ENCODE assay signal across 17 cellular contexts in genomic region chr16:2333772-2334379, GRCh38. TPM values are rescaled to one million over a fixed set of nuclear protein-coding genes. Genes with fewer than 3 reads are reported as not detected.
DNase-seq lines count a peak whose midpoint lies in the region; ATAC-seq, FAIRE-seq and TF ChIP-seq lines count a peak whose summit lies in the region.
"Had no signal": no experiment of that assay in that cellular context is flagged by ENCODE, and none has a peak within 500 bp of the region (broad histone marks: within the 10 kb centered on the region; RNA-seq: fewer than 3 reads in every experiment).

No MANE protein-coding gene starts in this region.

- no peaks in the 10 kb centered on the region for H3K36me3 ChIP-seq in osteoblast (ENCODE audit: insufficient read depth, low read length)
- no peaks in the 10 kb centered on the region for H3K36me3 ChIP-seq in lower lobe of right lung
- H3K36me3 ChIP-seq: heart right ventricle, ovary had no signal

- H3K79me2 ChIP-seq in osteoblast (ENCODE audit: insufficient read depth, low read length) = no peaks in the 10 kb centered on the region

- H3K27ac ChIP-seq in osteoblast (ENCODE audit: low read depth, low read length) = no peak overlapping the region
- H3K27ac ChIP-seq in lower lobe of right lung = no peak overlapping the region
- H3K27ac ChIP-seq: heart right ventricle, ovary had no signal

- H3K9me3 ChIP-seq in osteoblast (ENCODE audit: low read depth, low read length) (no peaks in the 10 kb centered on the region), lower lobe of right lung (no peaks in the 10 kb centered on the region)
- H3K9me3 ChIP-seq: heart right ventricle, ovary had no signal

- TF ChIP-seq CTCF in osteoblast (IDR thresholded peaks at IDR 0.05; ENCODE audit: extremely low read depth, low read depth, low read length) (no peak), lower lobe of right lung (IDR thresholded peaks at IDR 0.05) (no peak)

- H3K4me1 ChIP-seq in osteoblast (ENCODE audit: insufficient read depth, low read length) (no peaks in the 10 kb centered on the region), lower lobe of right lung (peaks cover 23% of the 10 kb centered on the region)

- no peak overlapping the region for H3K4me2 ChIP-seq in osteoblast (ENCODE audit: insufficient read depth, low read length)

- DNase-seq in Daoy (ENCODE audit: low read depth) (peak; percentile 35), NCI-H460 (ENCODE audit: extremely low read depth, low read depth) (peak; percentile 12), osteoblast (ENCODE audit: insufficient read length, low spot score, missing footprints) (peak; percentile 50), frontal cortex (ENCODE audit: low spot score in 2 of 2) (no peak), lower lobe of right lung (no peak)
- DNase-seq in activated CD4-positive, alpha-beta T cell treated with anti-CD3 and anti-CD28 coated beads, Interleukin-2, amount 50 U/mL, for 48 hours = no peak
- DNase-seq: activated CD4-positive, alpha-beta T cell treated with anti-CD3 and anti-CD28 coated beads, Interleukin-2, amount 10 ng/mL, durations not matched to agents 24 days and 14 days; activated naive CD4-positive, alpha-beta T cell treated with anti-CD3 and anti-CD28 coated beads, Interleukin-2, amount 10 ng/mL, durations not matched to agents 7 days and 5 days; heart right ventricle; kidney glomerular epithelial cell; MM.1S; NCI-H2029; NCI-H510A treated with DMSO at 0.1 percent for 48 hours; ovary; stimulated activated CD4-positive, alpha-beta T cell treated with anti-CD3 and anti-CD28 coated beads, Interleukin-2, amount 100 ng/mL, for 48 hours had no signal

- H3K4me3 ChIP-seq in osteoblast (ENCODE audit: insufficient read depth, low read length) (no peak overlapping the region), lower lobe of right lung (no peak overlapping the region)
- H3K4me3 ChIP-seq: heart right ventricle, ovary had no signal

- ATAC-seq in esophagus mucosa (peak; percentile 48), GM21515 (IDR thresholded peaks at IDR 0.05; ENCODE audit: unreplicated experiment) (no peak), lower lobe of right lung (no peak)

- H4K20me1 ChIP-seq in osteoblast (ENCODE audit: insufficient read depth, low read length) = no peaks in the 10 kb centered on the region

- no peak for FAIRE-seq in frontal cortex (lab: Jason Lieb, UNC)

- H3K27me3 ChIP-seq in osteoblast (ENCODE audit: insufficient read depth, low read length) (peaks cover 44% of the 10 kb centered on the region), lower lobe of right lung (ENCODE audit: low read depth) (no peaks in the 10 kb centered on the region)
- H3K27me3 ChIP-seq: ovary had no signal

- H2AFZ ChIP-seq in osteoblast (ENCODE audit: low read length) = no peak overlapping the region

- intact Hi-C loops in lower lobe of right lung (cut with DNase I) = no loop called here

RNA-seq across cellular contexts. Expression of gene ABCA3, which starts 6.7 kb away (rescaled TPM):
- 5.5 and 5.9 TPM in 2 replicates for total RNA-seq in Daoy (2014; rRNA removed; shearing (Covaris generic))
- total RNA-seq in NCI-H460 (2014; rRNA removed; shearing (Covaris generic)) = 11.7 and 12.2 TPM in 2 replicates
- polyA plus RNA-seq in NCI-H460 (2014; cell fraction: nucleus; rRNA removed) = 4.4 and 9.4 TPM in 2 replicates
- total RNA-seq in esophagus mucosa = 1.2 TPM
- 0.88 and 1.4 TPM in 2 replicates for total RNA-seq in osteoblast
- 36.3 TPM for total RNA-seq in frontal cortex
- total RNA-seq in lower lobe of right lung = 491 TPM

Comparison
In these comparisons a context has a peak if more than half of its experiments do, and no peak if none do; other contexts are left out.
1. DNase-seq: peak in Daoy (single experiment), NCI-H460 (single experiment) and osteoblast (single experiment); none in activated CD4-positive, alpha-beta T cell treated with anti-CD3 and anti-CD28 coated beads, Interleukin-2, amount 50 U/mL, for 48 hours (0 of 2), frontal cortex (0 of 2) and lower lobe of right lung (single experiment).
2. RNA of gene ABCA3, which starts 6.7 kb away (total RNA-seq): 491 TPM in lower lobe of right lung (single experiment); 36.3 TPM in frontal cortex (single experiment), 11.7 to 12.2 TPM in NCI-H460, 5.5 to 5.9 TPM in Daoy, 0.88 to 1.4 TPM in osteoblast and 1.2 TPM in esophagus mucosa (single experiment); every median in the first group is over 10 times any median in the second.